ENCODE assay signal across 8 cellular contexts in the genomic region with DNA sequence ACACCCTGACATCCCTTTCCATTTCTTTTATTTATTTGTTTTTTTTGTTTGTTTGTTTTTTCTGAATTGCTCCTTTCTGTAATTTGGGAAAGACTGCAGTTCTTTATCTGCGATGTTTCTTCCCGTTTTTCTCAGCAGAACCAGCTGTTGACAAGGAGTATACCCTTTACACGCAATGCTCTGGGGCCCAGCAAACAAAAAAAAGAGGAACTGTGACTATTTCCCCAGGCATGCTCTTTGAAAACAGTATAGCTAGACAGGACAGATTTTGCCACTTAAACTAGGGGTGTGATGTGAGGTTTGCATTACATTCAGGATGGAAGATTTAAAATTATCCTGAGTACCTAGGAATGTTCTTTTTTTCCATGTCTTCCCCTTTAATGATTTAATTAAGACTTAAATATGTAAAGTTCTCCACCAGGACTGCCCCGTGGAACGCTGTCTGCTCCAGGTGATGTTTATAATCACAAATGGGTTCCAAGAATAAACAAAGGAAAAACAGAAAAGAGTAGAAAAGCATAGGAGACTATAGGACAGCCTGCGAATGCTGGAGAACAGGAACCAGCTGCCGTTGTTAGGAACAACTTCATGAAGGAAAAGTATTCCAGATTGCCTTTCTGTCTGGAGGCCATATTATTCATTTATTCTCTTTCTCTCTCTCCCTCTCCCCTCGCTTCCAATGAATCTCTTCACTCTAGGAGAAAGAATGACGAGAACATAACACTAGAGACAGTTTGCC. TPM values are rescaled to one million over a fixed set of nuclear protein-coding genes. Genes with fewer than 3 reads are reported as not detected.
DNase-seq lines count a peak whose midpoint lies in the region; ATAC-seq and TF ChIP-seq lines count a peak whose summit lies in the region.

No MANE protein-coding gene starts in this region.

- H3K4me3 Mint-ChIP-seq in T-cell (peak overlapping the region in 1 of 3 donors; percentile 76), endodermal cell (no peak overlapping the region)

- H3K36me3 ChIP-seq in WERI-Rb-1 (no peaks in the 10 kb centered on the region), endodermal cell (ENCODE audit: control insufficient read depth, insufficient read depth, low read length) (peaks cover 80% of the 10 kb centered on the region)

- ATAC-seq in GM18867 (IDR thresholded peaks at IDR 0.05; ENCODE audit: unreplicated experiment) (peak; percentile 52), HG02870 (IDR thresholded peaks at IDR 0.05; ENCODE audit: unreplicated experiment) (peak; percentile 58), T-cell (replicated peaks in 1 of 4) (no peak)

- H3K27me3 ChIP-seq in layer of hippocampus (ENCODE audit: control insufficient read depth, insufficient read depth, low read length): no peaks in the 10 kb centered on the region
- no peaks in the 10 kb centered on the region for H3K27me3 ChIP-seq in WERI-Rb-1 (ENCODE audit: insufficient read depth, low read depth, severe bottlenecking)
- no peaks in the 10 kb centered on the region for H3K27me3 ChIP-seq in endodermal cell (ENCODE audit: control insufficient read depth, insufficient read depth, low read length, poor library complexity, severe bottlenecking)

- H3K9ac ChIP-seq in endodermal cell (ENCODE audit: extremely low read depth, low read length, poor library complexity, severe bottlenecking): no peak overlapping the region

- no peaks in the 10 kb centered on the region for H3K4me1 ChIP-seq in endodermal cell (ENCODE audit: control insufficient read depth, insufficient read depth, low read length)

- DNase-seq in T-cell (no peak), WERI-Rb-1 (no peak), iPS-NIHi7 (ENCODE audit: extremely low spot score) (no peak), endodermal cell (no peak)
- DNase-seq in stimulated activated CD4-positive, alpha-beta T cell treated with anti-CD3 and anti-CD28 coated beads, Interleukin-1b, Interleukin-23, amount 100 ng/mL, for 48 hours: no peak

- H3K4me3 ChIP-seq in WERI-Rb-1 (ENCODE audit: low read depth, low read length) (no peak overlapping the region), endodermal cell (ENCODE audit: low read length) (no peak overlapping the region)

- peak overlapping the region; percentile 15 for H3K27ac ChIP-seq in layer of hippocampus (ENCODE audit: low read depth, low read length)
- no peak overlapping the region for H3K27ac ChIP-seq in WERI-Rb-1
- H3K27ac ChIP-seq in endodermal cell (ENCODE audit: low read depth, low read length): no peak overlapping the region

- H3K27ac Mint-ChIP-seq in T-cell: peak overlapping the region; percentile 77 to 95
- no peak overlapping the region for H3K27ac Mint-ChIP-seq in endodermal cell

- POLR2A ChIA-PET in T-cell (lab: Charles Lee): no interaction called here

- 92 to 96% methylated on average over 6 to 9 of the region's 9 CpGs for WGBS in endodermal cell (ENCODE audit: insufficient coverage in 1 of 2, insufficient read length in 1 of 2), 2 experiments

- CTCF ChIA-PET in T-cell (lab: Charles Lee): interaction anchor here in 1 of 2 donors (0.7 to 1.1 kb wide), 3 partner anchors 11 to 43 kb away, joined by 3 read pairs; no protein-coding TSS in a partner anchor

- H3K9me3 ChIP-seq in WERI-Rb-1 (ENCODE audit: severe bottlenecking) (no peaks in the 10 kb centered on the region), endodermal cell (ENCODE audit: control insufficient read depth, low read length) (no peaks in the 10 kb centered on the region)

- no peaks in the 10 kb centered on the region for H3K9me3 Mint-ChIP-seq in T-cell
- H3K9me3 Mint-ChIP-seq in endodermal cell: no peaks in the 10 kb centered on the region

- H3K27me3 Mint-ChIP-seq in T-cell (no peaks in the 10 kb centered on the region), endodermal cell (ENCODE audit: insufficient read depth) (no peaks in the 10 kb centered on the region)

- TF ChIP-seq CTCF in WERI-Rb-1 (IDR thresholded peaks at IDR 0.05; ENCODE audit: low read depth, low read length) (no peak), endodermal cell (conservative IDR thresholded peaks at IDR 0.05) (no peak)

- H3K36me3 Mint-ChIP-seq in T-cell (peaks cover 73% of the 10 kb centered on the region), endodermal cell (ENCODE audit: low read depth) (peaks cover 80% of the 10 kb centered on the region)

- peaks cover 97 to 98% (median 98%) of the 10 kb centered on the region in 3 donors for H3K4me1 Mint-ChIP-seq in T-cell
- H3K4me1 Mint-ChIP-seq in endodermal cell: peaks cover 5% of the 10 kb centered on the region

RNA-seq across cellular contexts. Expression of gene TGFBR2, which starts 43.3 kb away (rescaled TPM):
- total RNA-seq in T-cell (100 to 1,000 TPM; 114 to 145 (median 127) TPM), endodermal cell (1 to 10 TPM; 6.0 to 9.6 TPM)
- 3.9 TPM for polyA plus RNA-seq in endodermal cell (2013, experiment 1 of 2)
- polyA plus RNA-seq in endodermal cell (2013, experiment 2 of 2): 3.6 TPM

Comparison
In these comparisons a context has a peak if more than half of its experiments do, and no peak if none do; other contexts are left out.
1. ATAC-seq: peak in GM18867 (single experiment) and HG02870 (single experiment); none in T-cell (0 of 4).
2. RNA of gene TGFBR2, which starts 43.3 kb away (total RNA-seq): 114 to 145 TPM in T-cell; 6.0 to 9.6 TPM in endodermal cell; every median in the first group is over 10 times any median in the second.